ENCODE assay signal across 19 cellular contexts in genomic region chr4:190031264-190031663, GRCh38. TPM values are rescaled to one million over a fixed set of nuclear protein-coding genes. Genes with fewer than 3 reads are reported as not detected.
"Had no signal": no experiment of that assay in that cellular context is flagged by ENCODE, and none has a peak within 500 bp of the region (broad histone marks: within the 10 kb centered on the region; RNA-seq: fewer than 3 reads in every experiment).

No MANE protein-coding gene starts in this region.

RNA-seq across cellular contexts. Expression of gene FRG2, which starts 4.2 kb away (rescaled TPM):
- total RNA-seq: naive thymus-derived CD8-positive, alpha-beta T cell; natural killer cell treated with Interleukin-12 subunit alpha and Interleukin-12 subunit beta and Interleukin-15 and Interleukin-18, amount 100 ng/mL, for 72 hours; neural crest cell; omental fat pad; osteocyte; pancreas; posterior vena cava; prostate gland; pulmonary artery endothelial cell; right atrium auricular region; sciatic nerve; smooth muscle cell; spleen; suprapubic skin; transverse colon; upper lobe of right lung; urinary bladder; uterus had no signal

RNA-seq across cellular contexts. Expression of gene DBET, which starts 33.0 kb away (rescaled TPM):
- total RNA-seq: naive thymus-derived CD8-positive, alpha-beta T cell; natural killer cell treated with Interleukin-12 subunit alpha and Interleukin-12 subunit beta and Interleukin-15 and Interleukin-18, amount 100 ng/mL, for 72 hours; neural crest cell; omental fat pad; osteocyte; posterior vena cava; pulmonary artery endothelial cell; right atrium auricular region; sciatic nerve; smooth muscle cell; spleen; suprapubic skin; testis; transverse colon; upper lobe of right lung; urinary bladder; uterus had no signal
